ENCODE assay signal across 20 cellular contexts in genomic region chr6:326896-327537, GRCh38. TPM values are rescaled to one million over a fixed set of nuclear protein-coding genes. Genes with fewer than 3 reads are reported as not detected.
DNase-seq lines count a peak whose midpoint lies in the region; ATAC-seq, FAIRE-seq and TF ChIP-seq lines count a peak whose summit lies in the region.
"Had no signal": no experiment of that assay in that cellular context is flagged by ENCODE, and none has a peak within 500 bp of the region (broad histone marks: within the 10 kb centered on the region; RNA-seq: fewer than 3 reads in every experiment).

No MANE protein-coding gene starts in this region.

- H3K36me3 Mint-ChIP-seq in endothelial cell (ENCODE audit: low read depth, unreplicated experiment) (peaks cover 19% of the 10 kb centered on the region), progenitor cell of endocrine pancreas (ENCODE audit: insufficient read depth) (peaks cover 5% of the 10 kb centered on the region)

- ATAC-seq in GM18861 (IDR thresholded peaks at IDR 0.05; ENCODE audit: unreplicated experiment) = no peak
- ATAC-seq: body of pancreas had no signal

- H3K36me3 ChIP-seq in BLaER1 = peaks cover 17% of the 10 kb centered on the region; the same call in 1 of the 2 replicates
- H3K36me3 ChIP-seq: gastroesophageal sphincter, SJCRH30, suprapubic skin had no signal

- no peak overlapping the region for H3K9ac ChIP-seq in BLaER1

- TF ChIP-seq POLR2A in GM12892 (IDR thresholded peaks at IDR 0.05; ENCODE audit: low read depth, low read length) = peak; percentile 39; the same call in 1 of the 2 replicates

- 0 out of 2 replicates have a peak overlapping the region, but pooled peaks have one; percentile 0 for H3K27ac ChIP-seq in BLaER1
- H3K27ac ChIP-seq: body of pancreas, epithelial cell of prostate, SJCRH30, suprapubic skin had no signal

- peak overlapping the region; percentile 13 for H3K4me3 Mint-ChIP-seq in endothelial cell (ENCODE audit: unreplicated experiment)
- H3K4me3 Mint-ChIP-seq in progenitor cell of endocrine pancreas (ENCODE audit: low read depth) = no peak overlapping the region
- H3K4me3 Mint-ChIP-seq: activated CD4-positive, alpha-beta T cell treated with anti-CD3 and anti-CD28 coated beads, Interleukin-2, amount 10 ng/mL, durations not matched to agents 24 days and 14 days had no signal

- H3K9me3 Mint-ChIP-seq in endothelial cell (ENCODE audit: unreplicated experiment) (peaks cover 11% of the 10 kb centered on the region), progenitor cell of endocrine pancreas (ENCODE audit: low read depth) (peaks cover 6% of the 10 kb centered on the region)
- H3K9me3 Mint-ChIP-seq: activated CD4-positive, alpha-beta T cell treated with anti-CD3 and anti-CD28 coated beads, Interleukin-2, amount 10 ng/mL, durations not matched to agents 24 days and 14 days had no signal

- no peak for FAIRE-seq in GM12892 (lab: Jason Lieb, UNC)

- H3K4me1 ChIP-seq in BLaER1 = peaks cover 74% of the 10 kb centered on the region
- H3K4me1 ChIP-seq: SJCRH30 had no signal

- H3K27me3 ChIP-seq in BLaER1 = no peaks in the 10 kb centered on the region
- H3K27me3 ChIP-seq: body of pancreas, SJCRH30, suprapubic skin had no signal

- no peak for DNase-seq in GM12892 (ENCODE audit: insufficient read length)
- DNase-seq in endothelial cell (ENCODE audit: low spot score) = no peak
- DNase-seq in progenitor cell of endocrine pancreas (ENCODE audit: low spot score, unreplicated experiment) = no peak
- DNase-seq in UCSD-AML1 (lab: John Stamatoyannopoulos, UW; ENCODE audit: unreplicated experiment) = no peak
- DNase-seq in OCI-M1 (lab: John Stamatoyannopoulos, UW) = no peak
- DNase-seq: activated CD4-positive, alpha-beta T cell treated with anti-CD3 and anti-CD28 coated beads, Interleukin-2, amount 10 ng/mL, durations not matched to agents 24 days and 14 days; activated CD8-positive, alpha-beta memory T cell treated with anti-CD3 and anti-CD28 coated beads, Interleukin-2, amount 50 U/mL, for 48 hours; activated naive CD4-positive, alpha-beta T cell treated with Interleukin-2 at 50 U/mL for 16 hours; dermis blood vessel endothelial cell; MV-4-11; NCI-H187 treated with DMSO at 0.1 percent for 48 hours; SJCRH30; stimulated activated CD4-positive, alpha-beta T cell treated with anti-CD3 and anti-CD28 coated beads, Interleukin-2, amount 100 ng/mL, for 24 hours; T1000 had no signal

- peaks cover 24% of the 10 kb centered on the region; the same call in 1 of the 2 replicates for H4K20me1 ChIP-seq in BLaER1

- H3K4me2 ChIP-seq in BLaER1 = peak overlapping the region; percentile 54

- TF ChIP-seq CTCF in endothelial cell (IDR thresholded peaks at IDR 0.05; ENCODE audit: unreplicated experiment) (no peak), progenitor cell of endocrine pancreas (IDR thresholded peaks at IDR 0.05; ENCODE audit: unreplicated experiment) (no peak)

- no peaks in the 10 kb centered on the region for H3K9me3 ChIP-seq in BLaER1
- H3K9me3 ChIP-seq: body of pancreas, gastroesophageal sphincter, SJCRH30, suprapubic skin had no signal

- no peak overlapping the region for H3K4me3 ChIP-seq in BLaER1
- H3K4me3 ChIP-seq: body of pancreas, gastroesophageal sphincter, SJCRH30, suprapubic skin had no signal

- H3K27me3 Mint-ChIP-seq in endothelial cell (ENCODE audit: unreplicated experiment) = peaks cover 18% of the 10 kb centered on the region
- no peaks in the 10 kb centered on the region for H3K27me3 Mint-ChIP-seq in progenitor cell of endocrine pancreas
- H3K27me3 Mint-ChIP-seq: activated CD4-positive, alpha-beta T cell treated with anti-CD3 and anti-CD28 coated beads, Interleukin-2, amount 10 ng/mL, durations not matched to agents 24 days and 14 days had no signal

- H3K4me1 Mint-ChIP-seq in endothelial cell (ENCODE audit: unreplicated experiment) (peaks cover 3% of the 10 kb centered on the region), progenitor cell of endocrine pancreas (ENCODE audit: low read depth) (no peaks in the 10 kb centered on the region)

- H3K27ac Mint-ChIP-seq in endothelial cell (ENCODE audit: unreplicated experiment) = no peak overlapping the region
- peak overlapping the region; percentile 65 for H3K27ac Mint-ChIP-seq in progenitor cell of endocrine pancreas
- H3K27ac Mint-ChIP-seq: activated CD4-positive, alpha-beta T cell treated with anti-CD3 and anti-CD28 coated beads, Interleukin-2, amount 10 ng/mL, durations not matched to agents 24 days and 14 days had no signal

RNA-seq across cellular contexts. Expression of gene DUSP22, which starts 34.7 kb away (rescaled TPM):
- 89.0 TPM for polyA plus RNA-seq in GM12892 (2012; ENCODE audit: missing spikeins)
- 57.3 TPM for total RNA-seq in endothelial cell (ENCODE audit: unreplicated experiment)
- total RNA-seq in progenitor cell of endocrine pancreas = 39.0 and 40.4 TPM in 2 replicates
